ENCODE assay signal across 1 cellular context in genomic region chr22:19875531-19876313, GRCh38.
A peak's percentile ranks its signal among the peaks of the same experiment; 100 is the strongest.
TF ChIP-seq lines count a peak whose summit lies in the region.

No MANE protein-coding gene starts in this region.

TF ChIP-seq in endothelial cell of umbilical vein, 7 proteins besides CTCF, POLR2A, EP300 and RAD21 (continued from another document):
- no peak for TF ChIP-seq MAX (IDR thresholded peaks at IDR 0.05; ENCODE audit: insufficient read depth, insufficient read length)
- TF ChIP-seq POLR2AphosphoS5 (IDR thresholded peaks at IDR 0.05; ENCODE audit: insufficient read depth, low read depth, low read length): peak; percentile 75
